Comparison of ENCODE assay signal across 21 cellular contexts in genomic region chr20:55095745-55096450, GRCh38.
DNase-seq lines count a peak whose midpoint lies in the region; ATAC-seq, FAIRE-seq and TF ChIP-seq lines count a peak whose summit lies in the region.
"Had no signal": no experiment of that assay in that cellular context is flagged by ENCODE, and none has a peak within 500 bp of the region (broad histone marks: within the 10 kb centered on the region; RNA-seq: fewer than 3 reads in every experiment).

No MANE protein-coding gene starts in this region.

- H3K79me2 ChIP-seq in astrocyte (ENCODE audit: insufficient read depth, low read length) (no peaks in the 10 kb centered on the region), trophoblast cell (ENCODE audit: control insufficient read depth, insufficient read depth, low read length, poor library complexity) (no peaks in the 10 kb centered on the region)

- H3K4me3 Mint-ChIP-seq in astrocyte (ENCODE audit: unreplicated experiment) = no peak overlapping the region
- H3K4me3 Mint-ChIP-seq: activated CD4-positive, alpha-beta T cell treated with anti-CD3 and anti-CD28 coated beads, Interleukin-2, amount 10 ng/mL, durations not matched to agents 24 days and 14 days; activated T-cell treated with anti-CD3 and anti-CD28 coated beads, Interleukin-2, amount 50 U/mL, for 4 hours; natural killer cell treated with Interleukin-12 subunit alpha and Interleukin-12 subunit beta and Interleukin-15 and Interleukin-18, amount 100 ng/mL, for 72 hours had no signal

- no peak overlapping the region for H2BK120ac ChIP-seq in trophoblast cell (ENCODE audit: insufficient read depth, low read length, poor library complexity)

- H3K23ac ChIP-seq in trophoblast cell (ENCODE audit: low read length) = no peak overlapping the region

- H3K4me3 ChIP-seq in astrocyte (ENCODE audit: insufficient read depth, low read depth, low read length) = no peak overlapping the region
- H3K4me3 ChIP-seq in trophoblast cell (ENCODE audit: low read depth, low read length) = no peak overlapping the region
- H3K4me3 ChIP-seq: transverse colon had no signal

- no peak overlapping the region for H2AK5ac ChIP-seq in trophoblast cell (ENCODE audit: low read length)

- H3K36me3 ChIP-seq in astrocyte (ENCODE audit: insufficient read depth, low read length) (no peaks in the 10 kb centered on the region), trophoblast cell (ENCODE audit: control insufficient read depth in 1 of 2, insufficient read depth in 2 of 2, low read length in 2 of 2) (no peaks in the 10 kb centered on the region)
- H3K36me3 ChIP-seq: transverse colon had no signal

- H3K9me3 Mint-ChIP-seq in astrocyte (ENCODE audit: unreplicated experiment) = no peaks in the 10 kb centered on the region

- no peak overlapping the region for H4K91ac ChIP-seq in trophoblast cell (ENCODE audit: low read depth, low read length)

- no peak overlapping the region for H3K4me2 ChIP-seq in astrocyte (ENCODE audit: low read length)
- no peak overlapping the region for H3K4me2 ChIP-seq in trophoblast cell (ENCODE audit: low read length)

- H3K4me1 Mint-ChIP-seq in astrocyte (ENCODE audit: low read depth, unreplicated experiment) = no peaks in the 10 kb centered on the region
- H3K4me1 Mint-ChIP-seq: activated CD4-positive, alpha-beta T cell treated with anti-CD3 and anti-CD28 coated beads, Interleukin-2, amount 10 ng/mL, durations not matched to agents 24 days and 14 days had no signal

- H3K27me3 Mint-ChIP-seq in astrocyte (ENCODE audit: low read depth, unreplicated experiment) = no peaks in the 10 kb centered on the region
- H3K27me3 Mint-ChIP-seq: activated CD4-positive, alpha-beta T cell treated with anti-CD3 and anti-CD28 coated beads, Interleukin-2, amount 10 ng/mL, durations not matched to agents 24 days and 14 days; natural killer cell treated with Interleukin-12 subunit alpha and Interleukin-12 subunit beta and Interleukin-15 and Interleukin-18, amount 100 ng/mL, for 72 hours had no signal

- H3K27ac ChIP-seq in astrocyte (ENCODE audit: low read depth, low read length) = no peak overlapping the region
- no peak overlapping the region for H3K27ac ChIP-seq in trophoblast cell (ENCODE audit: low read depth, low read length)
- H3K27ac ChIP-seq: C4-2B, transverse colon had no signal

- no peaks in the 10 kb centered on the region for H3K4me1 ChIP-seq in astrocyte (ENCODE audit: insufficient read depth, low read length)
- no peaks in the 10 kb centered on the region for H3K4me1 ChIP-seq in trophoblast cell (ENCODE audit: control insufficient read depth in 1 of 2, insufficient read depth in 2 of 2, low read length in 2 of 2)

- no CpG with 5 or more reads among the region's 4 CpGs for WGBS in trophoblast cell (ENCODE audit: extremely low coverage, insufficient coverage, insufficient read length)

- no peaks in the 10 kb centered on the region for H3K36me3 Mint-ChIP-seq in astrocyte (ENCODE audit: low read depth, unreplicated experiment)
- H3K36me3 Mint-ChIP-seq: natural killer cell treated with Interleukin-12 subunit alpha and Interleukin-12 subunit beta and Interleukin-15 and Interleukin-18, amount 100 ng/mL, for 72 hours had no signal

- H3K27me3 ChIP-seq in astrocyte (ENCODE audit: insufficient read depth, low read length) = no peaks in the 10 kb centered on the region
- H3K27me3 ChIP-seq in trophoblast cell (ENCODE audit: insufficient read depth, low read length) = no peaks in the 10 kb centered on the region
- H3K27me3 ChIP-seq: transverse colon had no signal

- FAIRE-seq in astrocyte (lab: Jason Lieb, UNC) = no peak
- FAIRE-seq: D721Med had no signal

- TF ChIP-seq CTCF in astrocyte (IDR thresholded peaks at IDR 0.05; ENCODE audit: insufficient read depth, low read depth, low read length) = no peak

- H4K8ac ChIP-seq in trophoblast cell (ENCODE audit: low read depth, low read length) = no peak overlapping the region

- no peaks in the 10 kb centered on the region for H4K20me1 ChIP-seq in astrocyte (ENCODE audit: insufficient read depth, low read length)

- no peaks in the 10 kb centered on the region for H3K9me3 ChIP-seq in astrocyte (ENCODE audit: insufficient read depth, low read depth, low read length)
- no peaks in the 10 kb centered on the region for H3K9me3 ChIP-seq in trophoblast cell (ENCODE audit: insufficient read depth, low read depth, low read length)
- H3K9me3 ChIP-seq: transverse colon had no signal

- H3K79me1 ChIP-seq in trophoblast cell (ENCODE audit: low read length) = no peaks in the 10 kb centered on the region

- no peak for ATAC-seq in GM21390 (IDR thresholded peaks at IDR 0.05; ENCODE audit: unreplicated experiment)
- ATAC-seq: activated T-cell treated with anti-CD3 and anti-CD28 coated beads, Interleukin-2, amount 50 U/mL, for 4 hours; natural killer cell treated with Interleukin-12 subunit alpha and Interleukin-12 subunit beta and Interleukin-15 and Interleukin-18, amount 100 ng/mL, for 72 hours; PC-3 had no signal

- H2AFZ ChIP-seq in astrocyte (ENCODE audit: low read depth, low read length) (no peak overlapping the region), trophoblast cell (ENCODE audit: insufficient read depth, low read length, poor library complexity) (no peak overlapping the region)

- no peak overlapping the region for H2BK5ac ChIP-seq in trophoblast cell (ENCODE audit: low read depth, low read length, poor library complexity)

- H3K27ac Mint-ChIP-seq in astrocyte (ENCODE audit: unreplicated experiment) = no peak overlapping the region
- H3K27ac Mint-ChIP-seq: activated CD4-positive, alpha-beta T cell treated with anti-CD3 and anti-CD28 coated beads, Interleukin-2, amount 10 ng/mL, durations not matched to agents 24 days and 14 days; natural killer cell treated with Interleukin-12 subunit alpha and Interleukin-12 subunit beta and Interleukin-15 and Interleukin-18, amount 100 ng/mL, for 72 hours had no signal

- H3K4ac ChIP-seq in trophoblast cell (ENCODE audit: low read depth, low read length) = no peak overlapping the region

- H3K14ac ChIP-seq in trophoblast cell (ENCODE audit: low read length) = no peak overlapping the region

- H4K12ac ChIP-seq in trophoblast cell (ENCODE audit: low read depth, low read length) = no peak overlapping the region

- H3K9ac ChIP-seq in astrocyte (ENCODE audit: low read length) = no peak overlapping the region
- no peak overlapping the region for H3K9ac ChIP-seq in trophoblast cell (ENCODE audit: low read length)

- H3K18ac ChIP-seq in trophoblast cell (ENCODE audit: low read length) = no peak overlapping the region

- DNase-seq in HT1080 (ENCODE audit: low read depth) (peak; percentile 2), NCI-H146 treated with DMSO at 0.1 percent for 48 hours (lab: John Stamatoyannopoulos, UW; ENCODE audit: unreplicated experiment) (peak; percentile 92), astrocyte (ENCODE audit: low read depth) (peak; percentile 14), renal cortical epithelial cell (ENCODE audit: low read depth) (peak; percentile 2), trophoblast cell (no peak)
- no peak for DNase-seq in stimulated activated CD4-positive, alpha-beta T cell treated with anti-CD3 and anti-CD28 coated beads, Interleukin-2, amount 100 ng/mL, for 24 hours
- DNase-seq: activated CD4-positive, alpha-beta T cell treated with anti-CD3 and anti-CD28 coated beads, Interleukin-2, amount 10 ng/mL, durations not matched to agents 24 days and 14 days; activated gamma-delta T cell treated with Interleukin-2 at 50 U/mL for 16 hours; activated T-cell treated with anti-CD3 and anti-CD28 coated beads, Interleukin-2, amount 50 U/mL, for 4 hours; islet precursor cell; KG1; NCI-H1930; PC-3; Right ventricle myocardium superior; stimulated activated CD4-positive, alpha-beta T cell treated with anti-CD3 and anti-CD28 coated beads, Interleukin-2, amount 100 ng/mL, for 48 hours; T1000; transverse colon had no signal

- no peak overlapping the region for H2BK12ac ChIP-seq in trophoblast cell (ENCODE audit: low read length)

Comparison
In these comparisons a context has a peak if more than half of its experiments do, and no peak if none do; other contexts are left out.
1. DNase-seq: peak in HT1080 (single experiment), NCI-H146 treated with DMSO at 0.1 percent for 48 hours (single experiment), astrocyte (single experiment) and renal cortical epithelial cell (single experiment); none in trophoblast cell (0 of 2) and stimulated activated CD4-positive, alpha-beta T cell treated with anti-CD3 and anti-CD28 coated beads, Interleukin-2, amount 100 ng/mL, for 24 hours (0 of 2).